Comparison of ENCODE assay signal across 16 cellular contexts in genomic region chr18:69974365-69974764, GRCh38. TPM values are rescaled to one million over a fixed set of nuclear protein-coding genes. Genes with fewer than 3 reads are reported as not detected.
DNase-seq lines count a peak whose midpoint lies in the region; FAIRE-seq and TF ChIP-seq lines count a peak whose summit lies in the region.
"Had no signal": no experiment of that assay in that cellular context is flagged by ENCODE, and none has a peak within 500 bp of the region (broad histone marks: within the 10 kb centered on the region; RNA-seq: fewer than 3 reads in every experiment).

No MANE protein-coding gene starts in this region.

- no peak for TF ChIP-seq RAD21 in Ishikawa (IDR thresholded peaks at IDR 0.05; ENCODE audit: low read depth)

- H4K20me1 ChIP-seq in mammary epithelial cell (ENCODE audit: insufficient read depth, low read length), result no peaks in the 10 kb centered on the region

- H3K27me3 ChIP-seq in mammary epithelial cell (ENCODE audit: insufficient read depth, low read length), result no peaks in the 10 kb centered on the region
- H3K27me3 ChIP-seq: hepatocyte, vagina had no signal

- no peak overlapping the region for H3K4me3 ChIP-seq in mammary epithelial cell (replicated peaks in 1 of 3; ENCODE audit: insufficient read depth in 1 of 3, low read depth in 2 of 3, low read length in 3 of 3)
- H3K4me3 ChIP-seq: hepatocyte, vagina had no signal

- CTCF ChIA-PET in mammary epithelial cell (lab: Charles Lee; ENCODE audit: low non-redundant PET), result no interaction called here

- TF ChIP-seq CTCF in mammary epithelial cell (conservative IDR thresholded peaks at IDR 0.05 in 1 of 2, IDR thresholded peaks at IDR 0.05 in 1 of 2; ENCODE audit: extremely low read depth in 1 of 2, insufficient read depth in 1 of 2, low read depth in 1 of 2, low read length in 2 of 2), result no peak

- TF ChIP-seq EP300 in Ishikawa (IDR thresholded peaks at IDR 0.05; ENCODE audit: borderline replicate concordance), result no peak

- H3K79me2 ChIP-seq in mammary epithelial cell (ENCODE audit: insufficient read depth, low read length), result no peaks in the 10 kb centered on the region
- H3K79me2 ChIP-seq: hepatocyte had no signal

- H3K27ac ChIP-seq in mammary epithelial cell (ENCODE audit: insufficient read depth, low read depth, low read length), result no peak overlapping the region
- H3K27ac ChIP-seq: hepatocyte, vagina had no signal

- WGBS in mammary epithelial cell (ENCODE audit: low coverage, missing lambda C conversion rate), result 100% methylated on average over 1 of the region's 1 CpG

- peaks cover under 1% of the 10 kb centered on the region for H3K36me3 ChIP-seq in mammary epithelial cell (ENCODE audit: insufficient read depth, low read length)
- H3K36me3 ChIP-seq: vagina had no signal

- in situ Hi-C loops in mammary epithelial cell (cut with MboI; ENCODE audit: low sequenced_read_pairs in 2 of 2), result no loop called here

- H2AFZ ChIP-seq in mammary epithelial cell (ENCODE audit: low read depth, low read length), result no peak overlapping the region
- H2AFZ ChIP-seq: hepatocyte had no signal

- DNase-seq in DMS53 (lab: John Stamatoyannopoulos, UW), result peak; percentile 68
- DNase-seq in mammary epithelial cell, result peak; percentile 51
- peak; percentile 41 for DNase-seq in glomerular visceral epithelial cell (ENCODE audit: extremely low spot score)
- DNase-seq in GM19239 (ENCODE audit: insufficient read length, low spot score), result no peak
- no peak for DNase-seq in NCI-H1694 (lab: John Stamatoyannopoulos, UW)
- DNase-seq in GM19240 (ENCODE audit: insufficient read length, low spot score), result no peak
- no peak for DNase-seq in NCI-H345 (lab: John Stamatoyannopoulos, UW)
- DNase-seq: naive thymus-derived CD8-positive, alpha-beta T cell; NCI-H2081; small intestine; stimulated activated CD4-positive, alpha-beta T cell treated with anti-CD3 and anti-CD28 coated beads, Interleukin-4, amount 100 ng/mL, for 4 hours; substantia nigra had no signal

- intact Hi-C loops in mammary epithelial cell (cut with micrococcal nuclease), result no loop called here

- no peaks in the 10 kb centered on the region for H3K9me3 ChIP-seq in mammary epithelial cell (replicated peaks; ENCODE audit: insufficient read depth, low read length)

- H3K4me1 ChIP-seq in mammary epithelial cell (ENCODE audit: insufficient read depth, low read length), result no peaks in the 10 kb centered on the region
- H3K4me1 ChIP-seq: vagina had no signal

- H3K9ac ChIP-seq in mammary epithelial cell (ENCODE audit: insufficient read depth, low read length), result no peak overlapping the region

- FAIRE-seq in GM19239 (lab: Jason Lieb, UNC), result no peak
- FAIRE-seq: keratinocyte, small intestine had no signal

- dilution Hi-C loops in mammary epithelial cell (cut with HindIII; ENCODE audit: low sequenced_read_pairs), result no loop called here

- BruUV-seq in mammary epithelial cell (replicated peaks; lab: Mats Ljungman, UMichigan), result no TSS peak

- no peak overlapping the region for H3K4me2 ChIP-seq in mammary epithelial cell (ENCODE audit: insufficient read depth, low read depth, low read length)
- H3K4me2 ChIP-seq: hepatocyte had no signal

TF ChIP-seq in Ishikawa, 13 proteins besides CTCF, POLR2A, EP300 and RAD21:
- peak; percentile 69 for TF ChIP-seq CEBPB (IDR thresholded peaks at IDR 0.05)
- TF ChIP-seq NFIC (IDR thresholded peaks at IDR 0.05), result no peak
- peak; percentile 6; the same call in 1 of the 2 replicates for TF ChIP-seq TEAD4 (IDR thresholded peaks at IDR 0.05)
- TF ChIP-seq USF1 (IDR thresholded peaks at IDR 0.05), result no peak

RNA-seq across cellular contexts. Expression of gene CD226, which starts 26.7 kb away (rescaled TPM):
- 1 to 10 TPM in 1 of 2 donors, under 1 TPM in 1; 0.67 to 4.5 TPM for total RNA-seq in mammary epithelial cell
- polyA plus RNA-seq in mammary epithelial cell, result 0.44 TPM
- 7.8 TPM for polyA minus RNA-seq in mammary epithelial cell
- polyA plus RNA-seq: hepatocyte had no signal

Comparison
In these comparisons a context has a peak if more than half of its experiments do, and no peak if none do; other contexts are left out.
1. DNase-seq: peak in DMS53 (single experiment), mammary epithelial cell (single experiment) and glomerular visceral epithelial cell (single experiment); none in GM19239 (single experiment), NCI-H1694 (single experiment), GM19240 (single experiment) and NCI-H345 (single experiment).